ENCODE assay signal across 8 cellular contexts in the genomic region with DNA sequence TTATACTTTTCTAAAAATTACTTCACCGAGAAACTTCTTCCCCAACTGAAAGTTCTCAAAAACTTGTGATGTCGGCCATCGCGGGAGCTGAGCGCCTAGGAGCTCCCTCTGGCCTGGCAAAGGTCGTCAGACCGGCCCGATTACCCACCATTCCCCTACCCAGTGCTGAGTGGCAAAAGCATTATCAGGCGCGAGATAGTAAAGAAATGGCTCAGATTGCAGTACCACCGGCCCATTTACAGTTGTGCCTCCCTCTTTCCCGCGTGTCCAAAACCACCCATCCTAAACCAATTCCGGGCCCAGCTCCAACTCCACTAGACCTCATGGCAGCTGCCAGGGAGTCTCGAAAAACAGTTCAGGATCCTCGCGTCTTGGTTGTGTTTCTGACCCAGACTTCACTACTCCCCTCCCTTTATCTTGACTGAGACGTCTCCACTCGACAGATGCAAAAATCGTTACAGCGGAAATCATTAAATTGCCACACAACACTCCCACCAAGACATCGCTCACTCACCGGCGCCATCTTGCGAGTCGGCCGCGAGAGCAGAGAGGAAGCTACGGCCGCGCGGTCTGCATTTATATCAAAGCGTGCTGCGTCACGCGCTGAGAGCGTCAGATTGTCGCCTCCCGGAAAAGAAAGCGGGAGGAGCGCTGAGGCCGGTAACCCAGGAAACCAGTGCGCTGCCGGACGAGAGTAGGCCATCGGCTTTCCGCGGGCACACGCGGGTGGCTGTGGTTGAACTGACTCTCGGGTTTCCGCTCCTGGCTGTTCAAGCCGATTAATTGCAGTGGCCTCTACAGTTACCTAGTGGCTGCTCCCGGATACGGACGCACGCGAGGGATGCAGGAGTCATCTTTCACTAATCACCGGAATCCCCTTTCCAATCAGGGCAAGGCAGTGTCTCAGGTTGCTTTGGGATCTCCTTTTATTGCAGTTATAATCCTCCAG.
A peak's percentile ranks its signal among the peaks of the same experiment; 100 is the strongest.
DNase-seq lines count a peak whose midpoint lies in the region; ATAC-seq lines count a peak whose summit lies in the region.

Gene RPL22L1, minus strand, starts transcription at position 551 of the 949 bp plus-strand sequence. Its CDS starts 28 bp downstream, at position 523.

- in situ Hi-C loops in T47D (cut with HindIII; ENCODE audit: low pct_unique_long_range_greater_than_20kb, low sequenced_read_pairs): no loop called here

- DNase-seq in T-helper 1 cell (peak; percentile 81 to 98 (median 85)), T47D (ENCODE audit: low read depth in 1 of 2, low spot score in 1 of 2) (peak; percentile 89 to 99), iPS-NIHi7 (ENCODE audit: extremely low spot score) (peak; percentile 89), NCI-H510A treated with DMSO at 0.1 percent for 48 hours (lab: John Stamatoyannopoulos, UW) (no peak), NCI-H2081 (lab: John Stamatoyannopoulos, UW) (no peak)
- DNase-seq in stimulated activated CD4-positive, alpha-beta T cell treated with anti-CD3 and anti-CD28 coated beads, Interleukin-12 subunit alpha, Interleukin-12 subunit beta, amount 100 ng/mL, for 24 hours (ENCODE audit: low read depth in 2 of 2): peak; percentile 89 to 91

- ATAC-seq in GM18858 (IDR thresholded peaks at IDR 0.05; ENCODE audit: unreplicated experiment): peak; percentile 91
- peak; percentile 97 for ATAC-seq in HG03064 (IDR thresholded peaks at IDR 0.05; ENCODE audit: low read depth, unreplicated experiment)

Comparison
In these comparisons a context has a peak if more than half of its experiments do, and no peak if none do; other contexts are left out.
1. DNase-seq: peak in T-helper 1 cell (5 of 5), T47D (2 of 2), iPS-NIHi7 (single experiment) and stimulated activated CD4-positive, alpha-beta T cell treated with anti-CD3 and anti-CD28 coated beads, Interleukin-12 subunit alpha, Interleukin-12 subunit beta, amount 100 ng/mL, for 24 hours (2 of 2); none in NCI-H510A treated with DMSO at 0.1 percent for 48 hours (single experiment) and NCI-H2081 (0 of 2).